12 cellular contexts compared by ENCODE assay signal in genomic region chr19:35720163-35720524, GRCh38. TPM values are rescaled to one million over a fixed set of nuclear protein-coding genes. Genes with fewer than 3 reads are reported as not detected.
DNase-seq lines count a peak whose midpoint lies in the region; ATAC-seq and TF ChIP-seq lines count a peak whose summit lies in the region.
"Had no signal": no experiment of that assay in that cellular context is flagged by ENCODE, and none has a peak within 500 bp of the region (broad histone marks: within the 10 kb centered on the region; RNA-seq: fewer than 3 reads in every experiment).

No MANE protein-coding gene starts in this region.

- CTCF ChIA-PET in activated B cell treated with CpG ODN at 0.5 μM for 24 hours (lab: Charles Lee): no interaction called here

- ATAC-seq in activated B cell treated with CpG ODN at 0.5 μM for 24 hours (ENCODE audit: low read depth) (no peak), GM21447 (IDR thresholded peaks at IDR 0.05; ENCODE audit: unreplicated experiment) (no peak)
- no peak for ATAC-seq in natural killer cell treated with Interleukin-12 subunit alpha and Interleukin-12 subunit beta and Interleukin-15 and Interleukin-18, amount 100 ng/mL, for 72 hours
- ATAC-seq: gastrocnemius medialis had no signal

- H3K9me3 Mint-ChIP-seq in activated CD4-positive, alpha-beta T cell treated with anti-CD3 and anti-CD28 coated beads, Interleukin-2, amount 10 ng/mL, durations not matched to agents 24 days and 14 days: no peaks in the 10 kb centered on the region
- H3K9me3 Mint-ChIP-seq in activated B cell treated with CpG ODN at 0.5 μM for 24 hours: no peaks in the 10 kb centered on the region
- no peaks in the 10 kb centered on the region for H3K9me3 Mint-ChIP-seq in natural killer cell treated with Interleukin-12 subunit alpha and Interleukin-12 subunit beta and Interleukin-15 and Interleukin-18, amount 100 ng/mL, for 72 hours
- H3K9me3 Mint-ChIP-seq: type B pancreatic cell had no signal

- DNase-seq in activated CD4-positive, alpha-beta T cell treated with anti-CD3 and anti-CD28 coated beads, Interleukin-2, amount 10 ng/mL, durations not matched to agents 24 days and 14 days: no peak
- DNase-seq in activated CD4-positive, alpha-beta T cell treated with anti-CD3 and anti-CD28 coated beads for 1 hour: no peak
- DNase-seq in activated B cell treated with CpG ODN at 0.5 μM for 24 hours (no peak), HPDE6-E6E7 (ENCODE audit: extremely low spot score) (no peak)
- DNase-seq in natural killer cell treated with Interleukin-12 subunit alpha and Interleukin-12 subunit beta and Interleukin-15 and Interleukin-18, amount 100 ng/mL, for 72 hours (ENCODE audit: low spot score): no peak
- DNase-seq: DMS 273 treated with DMSO at 0.1 percent for 48 hours, gastrocnemius medialis, SJCRH30 had no signal

- POLR2A ChIA-PET in activated B cell treated with CpG ODN at 0.5 μM for 24 hours (lab: Charles Lee): interaction anchor here (1.0 to 3.4 kb wide), 4 partner anchors 9 to 22 kb away, joined by 4 to 22 read pairs (median 12); partner anchors contain the start of gene IGFLR1

- TF ChIP-seq CTCF in activated B cell treated with CpG ODN at 0.5 μM for 24 hours (IDR thresholded peaks at IDR 0.05): no peak

- H3K36me3 Mint-ChIP-seq in activated CD4-positive, alpha-beta T cell treated with anti-CD3 and anti-CD28 coated beads, Interleukin-2, amount 10 ng/mL, durations not matched to agents 24 days and 14 days (ENCODE audit: low read depth): peaks cover 65% of the 10 kb centered on the region
- H3K36me3 Mint-ChIP-seq in activated B cell treated with CpG ODN at 0.5 μM for 24 hours (ENCODE audit: low read depth): peaks cover 54% of the 10 kb centered on the region
- peaks cover 22% of the 10 kb centered on the region for H3K36me3 Mint-ChIP-seq in natural killer cell treated with Interleukin-12 subunit alpha and Interleukin-12 subunit beta and Interleukin-15 and Interleukin-18, amount 100 ng/mL, for 72 hours
- H3K36me3 Mint-ChIP-seq: type B pancreatic cell had no signal

- intact Hi-C loops in activated CD4-positive, alpha-beta T cell treated with anti-CD3 and anti-CD28 coated beads, Interleukin-2, amount 10 ng/mL, durations not matched to agents 24 days and 14 days (cut with micrococcal nuclease): no loop called here
- intact Hi-C loops in activated B cell treated with CpG ODN at 0.5 μM for 24 hours (cut with micrococcal nuclease): no loop called here

- H3K27me3 Mint-ChIP-seq in activated CD4-positive, alpha-beta T cell treated with anti-CD3 and anti-CD28 coated beads, Interleukin-2, amount 10 ng/mL, durations not matched to agents 24 days and 14 days: no peaks in the 10 kb centered on the region
- H3K27me3 Mint-ChIP-seq in activated B cell treated with CpG ODN at 0.5 μM for 24 hours: no peaks in the 10 kb centered on the region
- H3K27me3 Mint-ChIP-seq in natural killer cell treated with Interleukin-12 subunit alpha and Interleukin-12 subunit beta and Interleukin-15 and Interleukin-18, amount 100 ng/mL, for 72 hours: no peaks in the 10 kb centered on the region
- H3K27me3 Mint-ChIP-seq: type B pancreatic cell had no signal

- H3K27ac Mint-ChIP-seq in activated CD4-positive, alpha-beta T cell treated with anti-CD3 and anti-CD28 coated beads, Interleukin-2, amount 10 ng/mL, durations not matched to agents 24 days and 14 days: no peak overlapping the region
- H3K27ac Mint-ChIP-seq in activated B cell treated with CpG ODN at 0.5 μM for 24 hours: peak overlapping the region; percentile 27
- peak overlapping the region; percentile 53 to 80 for H3K27ac Mint-ChIP-seq in natural killer cell treated with Interleukin-12 subunit alpha and Interleukin-12 subunit beta and Interleukin-15 and Interleukin-18, amount 100 ng/mL, for 72 hours

- H3K4me3 Mint-ChIP-seq in activated CD4-positive, alpha-beta T cell treated with anti-CD3 and anti-CD28 coated beads, Interleukin-2, amount 10 ng/mL, durations not matched to agents 24 days and 14 days: peak overlapping the region; percentile 21
- H3K4me3 Mint-ChIP-seq in activated B cell treated with CpG ODN at 0.5 μM for 24 hours: peak overlapping the region; percentile 1
- H3K4me3 Mint-ChIP-seq in natural killer cell treated with Interleukin-12 subunit alpha and Interleukin-12 subunit beta and Interleukin-15 and Interleukin-18, amount 100 ng/mL, for 72 hours: peak overlapping the region; percentile 69

- H3K4me1 Mint-ChIP-seq in activated CD4-positive, alpha-beta T cell treated with anti-CD3 and anti-CD28 coated beads, Interleukin-2, amount 10 ng/mL, durations not matched to agents 24 days and 14 days: peaks cover 25% of the 10 kb centered on the region
- H3K4me1 Mint-ChIP-seq in activated B cell treated with CpG ODN at 0.5 μM for 24 hours: peaks cover 39% of the 10 kb centered on the region
- H3K4me1 Mint-ChIP-seq in natural killer cell treated with Interleukin-12 subunit alpha and Interleukin-12 subunit beta and Interleukin-15 and Interleukin-18, amount 100 ng/mL, for 72 hours (ENCODE audit: low read depth in 2 of 2): peaks cover 24 to 40% of the 10 kb centered on the region in 2 donors

RNA-seq across cellular contexts. Expression of gene KMT2B, which starts 2.3 kb away (rescaled TPM):
- 60.0 and 64.5 TPM in 2 replicates for total RNA-seq in activated CD4-positive, alpha-beta T cell treated with anti-CD3 and anti-CD28 coated beads, Interleukin-2, amount 10 ng/mL, durations not matched to agents 24 days and 14 days
- total RNA-seq in activated B cell treated with CpG ODN at 0.5 μM for 24 hours: 65.6 and 65.8 TPM in 2 replicates
- 100 to 1,000 TPM in 1 of 2 donors, 10 to 100 TPM in 1; 80.1 to 137 TPM for total RNA-seq in natural killer cell treated with Interleukin-12 subunit alpha and Interleukin-12 subunit beta and Interleukin-15 and Interleukin-18, amount 100 ng/mL, for 72 hours

RNA-seq across cellular contexts. Expression of gene ZBTB32, which starts 15.8 kb away (rescaled TPM):
- total RNA-seq in activated CD4-positive, alpha-beta T cell treated with anti-CD3 and anti-CD28 coated beads, Interleukin-2, amount 10 ng/mL, durations not matched to agents 24 days and 14 days: 140 and 142 TPM in 2 replicates
- 16.4 and 21.4 TPM in 2 replicates for total RNA-seq in activated B cell treated with CpG ODN at 0.5 μM for 24 hours
- total RNA-seq in natural killer cell treated with Interleukin-12 subunit alpha and Interleukin-12 subunit beta and Interleukin-15 and Interleukin-18, amount 100 ng/mL, for 72 hours: 100 to 1,000 TPM; 191 to 295 TPM
- total RNA-seq: gastrocnemius medialis, HT1080, pulmonary artery endothelial cell, SJCRH30 had no signal

RNA-seq across cellular contexts. Expression of gene IGFLR1, which starts 22.1 kb away (rescaled TPM):
- total RNA-seq in activated CD4-positive, alpha-beta T cell treated with anti-CD3 and anti-CD28 coated beads, Interleukin-2, amount 10 ng/mL, durations not matched to agents 24 days and 14 days: 62.4 and 75.2 TPM in 2 replicates
- 130 and 133 TPM in 2 replicates for total RNA-seq in activated B cell treated with CpG ODN at 0.5 μM for 24 hours
- total RNA-seq in natural killer cell treated with Interleukin-12 subunit alpha and Interleukin-12 subunit beta and Interleukin-15 and Interleukin-18, amount 100 ng/mL, for 72 hours: 100 to 1,000 TPM in 1 of 2 donors, 10 to 100 TPM in 1; 80.4 to 193 TPM

RNA-seq across cellular contexts. Expression of gene U2AF1L4, which starts 25.1 kb away (rescaled TPM):
- 26.9 and 28.2 TPM in 2 replicates for total RNA-seq in activated CD4-positive, alpha-beta T cell treated with anti-CD3 and anti-CD28 coated beads, Interleukin-2, amount 10 ng/mL, durations not matched to agents 24 days and 14 days
- 41.0 and 46.1 TPM in 2 replicates for total RNA-seq in activated B cell treated with CpG ODN at 0.5 μM for 24 hours
- 10 to 100 TPM; 17.0 to 19.1 TPM for total RNA-seq in natural killer cell treated with Interleukin-12 subunit alpha and Interleukin-12 subunit beta and Interleukin-15 and Interleukin-18, amount 100 ng/mL, for 72 hours

RNA-seq across cellular contexts. Expression of gene PSENEN, which starts 25.3 kb away (rescaled TPM):
- total RNA-seq in activated CD4-positive, alpha-beta T cell treated with anti-CD3 and anti-CD28 coated beads, Interleukin-2, amount 10 ng/mL, durations not matched to agents 24 days and 14 days: 44.9 and 46.7 TPM in 2 replicates
- total RNA-seq in activated B cell treated with CpG ODN at 0.5 μM for 24 hours: 45.0 and 45.6 TPM in 2 replicates
- 10 to 100 TPM; 66.4 to 84.2 TPM for total RNA-seq in natural killer cell treated with Interleukin-12 subunit alpha and Interleukin-12 subunit beta and Interleukin-15 and Interleukin-18, amount 100 ng/mL, for 72 hours

Comparison
In these comparisons a context has a peak if more than half of its experiments do, and no peak if none do; other contexts are left out.
1. H3K4me3 Mint-ChIP-seq: peak in every context shown above with its lines; median percentile 69 in natural killer cell treated with Interleukin-12 subunit alpha and Interleukin-12 subunit beta and Interleukin-15 and Interleukin-18, amount 100 ng/mL, for 72 hours; 21 in activated CD4-positive, alpha-beta T cell treated with anti-CD3 and anti-CD28 coated beads, Interleukin-2, amount 10 ng/mL, durations not matched to agents 24 days and 14 days; 1 in activated B cell treated with CpG ODN at 0.5 μM for 24 hours.